ENCODE assay signal across 1 cellular context in genomic region chr11:100576044-100577021, GRCh38.
TF ChIP-seq lines count a peak whose summit lies in the region.

No MANE protein-coding gene starts in this region.

TF ChIP-seq in WTC11, 78 proteins besides CTCF, POLR2A, EP300 and RAD21 (continued from another document):
- TF ChIP-seq AR (CRISPR knock-in tag; IDR thresholded peaks at IDR 0.05), result no peak
- TF ChIP-seq ELF4 (CRISPR knock-in tag; IDR thresholded peaks at IDR 0.05; ENCODE audit: low read depth), result no peak
- TF ChIP-seq E2F5 (CRISPR knock-in tag; IDR thresholded peaks at IDR 0.05), result no peak
- TF ChIP-seq, protein P1, sequence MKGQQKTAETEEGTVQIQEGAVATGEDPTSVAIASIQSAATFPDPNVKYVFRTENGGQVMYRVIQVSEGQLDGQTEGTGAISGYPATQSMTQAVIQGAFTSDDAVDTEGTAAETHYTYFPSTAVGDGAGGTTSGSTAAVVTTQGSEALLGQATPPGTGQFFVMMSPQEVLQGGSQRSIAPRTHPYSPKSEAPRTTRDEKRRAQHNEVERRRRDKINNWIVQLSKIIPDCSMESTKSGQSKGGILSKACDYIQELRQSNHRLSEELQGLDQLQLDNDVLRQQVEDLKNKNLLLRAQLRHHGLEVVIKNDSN (CRISPR knock-in tag; IDR thresholded peaks at IDR 0.05), result no peak
- no peak for TF ChIP-seq CDX4 (CRISPR knock-in tag; IDR thresholded peaks at IDR 0.05; ENCODE audit: borderline replicate concordance)
- TF ChIP-seq MAX (CRISPR knock-in tag; IDR thresholded peaks at IDR 0.05), result no peak
- TF ChIP-seq, protein P2, sequence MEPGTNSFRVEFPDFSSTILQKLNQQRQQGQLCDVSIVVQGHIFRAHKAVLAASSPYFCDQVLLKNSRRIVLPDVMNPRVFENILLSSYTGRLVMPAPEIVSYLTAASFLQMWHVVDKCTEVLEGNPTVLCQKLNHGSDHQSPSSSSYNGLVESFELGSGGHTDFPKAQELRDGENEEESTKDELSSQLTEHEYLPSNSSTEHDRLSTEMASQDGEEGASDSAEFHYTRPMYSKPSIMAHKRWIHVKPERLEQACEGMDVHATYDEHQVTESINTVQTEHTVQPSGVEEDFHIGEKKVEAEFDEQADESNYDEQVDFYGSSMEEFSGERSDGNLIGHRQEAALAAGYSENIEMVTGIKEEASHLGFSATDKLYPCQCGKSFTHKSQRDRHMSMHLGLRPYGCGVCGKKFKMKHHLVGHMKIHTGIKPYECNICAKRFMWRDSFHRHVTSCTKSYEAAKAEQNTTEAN (CRISPR knock-in tag; IDR thresholded peaks at IDR 0.05), result no peak
- TF ChIP-seq, protein P3, sequence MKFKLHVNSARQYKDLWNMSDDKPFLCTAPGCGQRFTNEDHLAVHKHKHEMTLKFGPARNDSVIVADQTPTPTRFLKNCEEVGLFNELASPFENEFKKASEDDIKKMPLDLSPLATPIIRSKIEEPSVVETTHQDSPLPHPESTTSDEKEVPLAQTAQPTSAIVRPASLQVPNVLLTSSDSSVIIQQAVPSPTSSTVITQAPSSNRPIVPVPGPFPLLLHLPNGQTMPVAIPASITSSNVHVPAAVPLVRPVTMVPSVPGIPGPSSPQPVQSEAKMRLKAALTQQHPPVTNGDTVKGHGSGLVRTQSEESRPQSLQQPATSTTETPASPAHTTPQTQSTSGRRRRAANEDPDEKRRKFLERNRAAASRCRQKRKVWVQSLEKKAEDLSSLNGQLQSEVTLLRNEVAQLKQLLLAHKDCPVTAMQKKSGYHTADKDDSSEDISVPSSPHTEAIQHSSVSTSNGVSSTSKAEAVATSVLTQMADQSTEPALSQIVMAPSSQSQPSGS (CRISPR knock-in tag; IDR thresholded peaks at IDR 0.05; ENCODE audit: borderline replicate concordance, low read depth), result no peak
